ENCODE assay signal across 8 cellular contexts in the genomic region with DNA sequence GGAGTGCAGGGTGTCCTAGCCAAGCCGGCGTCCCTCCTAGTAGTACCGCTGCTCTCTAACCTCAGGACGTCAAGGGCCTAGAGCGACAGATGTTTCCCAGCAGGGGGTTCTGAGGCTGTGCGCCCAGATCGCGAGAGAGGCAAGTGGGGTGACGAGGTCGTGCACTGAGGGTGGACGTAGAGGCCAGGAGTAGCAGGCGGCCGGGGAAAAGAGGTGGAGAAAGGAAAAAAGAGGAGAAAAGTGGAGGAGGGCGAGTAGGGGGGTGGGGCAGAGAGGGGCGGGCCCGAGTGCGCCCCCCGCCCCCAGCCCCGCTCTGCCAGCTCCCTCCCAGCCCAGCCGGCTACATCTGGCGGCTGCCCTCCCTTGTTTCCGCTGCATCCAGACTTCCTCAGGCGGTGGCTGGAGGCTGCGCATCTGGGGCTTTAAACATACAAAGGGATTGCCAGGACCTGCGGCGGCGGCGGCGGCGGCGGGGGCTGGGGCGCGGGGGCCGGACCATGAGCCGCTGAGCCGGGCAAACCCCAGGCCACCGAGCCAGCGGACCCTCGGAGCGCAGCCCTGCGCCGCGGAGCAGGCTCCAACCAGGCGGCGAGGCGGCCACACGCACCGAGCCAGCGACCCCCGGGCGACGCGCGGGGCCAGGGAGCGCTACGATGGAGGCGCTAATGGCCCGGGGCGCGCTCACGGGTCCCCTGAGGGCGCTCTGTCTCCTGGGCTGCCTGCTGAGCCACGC. TPM values are rescaled to one million over a fixed set of nuclear protein-coding genes. Genes with fewer than 3 reads are reported as not detected.
DNase-seq lines count a peak whose midpoint lies in the region; ATAC-seq and TF ChIP-seq lines count a peak whose summit lies in the region.

A gene (plus strand): TSS at position 372 of the 733 bp plus-strand sequence. CDS start 282 bp downstream, at position 654.

- H3K9ac ChIP-seq in colonic mucosa (ENCODE audit: low read depth in 2 of 2, low read length in 2 of 2): peak within 1 kb of the TSS; percentile 29 to 66

- H3K4me3 ChIP-seq in colonic mucosa (peak within 1 kb of the TSS; percentile 27), thoracic aorta (peak within 1 kb of the TSS; percentile 87)

- peaks cover 11% of the 10 kb centered on the region for H3K27me3 ChIP-seq in colonic mucosa
- H3K27me3 ChIP-seq in thoracic aorta (replicated peaks; ENCODE audit: insufficient read depth): no peaks in the 10 kb centered on the region

- H3K4me1 ChIP-seq in colonic mucosa (no peaks in the 10 kb centered on the region), thoracic aorta (ENCODE audit: control insufficient read depth in 1 of 2, low read depth in 2 of 2) (peaks cover 16 to 60% of the 10 kb centered on the region in 2 donors)

- TF ChIP-seq CTCF in colonic mucosa (IDR thresholded peaks at IDR 0.05) (no peak), thoracic aorta (IDR thresholded peaks at IDR 0.05) (no peak)

- ATAC-seq in left lobe of liver: peak; percentile 46
- no peak for ATAC-seq in thoracic aorta (ENCODE audit: insufficient number of reproducible peaks, low FRiP score, low read depth)

- DNase-seq in NCI-H2171 treated with DMSO at 0.1 percent for 48 hours (lab: John Stamatoyannopoulos, UW): peak; percentile 20
- DNase-seq in NCI-H2171 (lab: John Stamatoyannopoulos, UW): no peak
- peak; percentile 39 for DNase-seq in colonic mucosa
- no peak for DNase-seq in left lobe of liver (ENCODE audit: low spot score)
- DNase-seq in thoracic aorta (ENCODE audit: low spot score): no peak
- no peak for DNase-seq in NCI-H2107 treated with DMSO at 0.1 percent for 48 hours (lab: John Stamatoyannopoulos, UW; ENCODE audit: unreplicated experiment)
- DNase-seq in Ammon's horn (ENCODE audit: low spot score): no peak
- DNase-seq in activated T-cell treated with anti-CD3 and anti-CD28 coated beads, Interleukin-2, amount 50 U/mL, for 48 hours: no peak

- H3K9me3 ChIP-seq in colonic mucosa (no peaks in the 10 kb centered on the region), thoracic aorta (no peaks in the 10 kb centered on the region)

- no peaks in the 10 kb centered on the region for H3K36me3 ChIP-seq in colonic mucosa
- peaks cover 3% of the 10 kb centered on the region for H3K36me3 ChIP-seq in thoracic aorta

- intact Hi-C loops in colonic mucosa (cut with DNase I): no loop called here

- H3K27ac ChIP-seq in colonic mucosa (peak within 1 kb of the TSS; percentile 63), thoracic aorta (peak within 1 kb of the TSS; percentile 74 to 84)

RNA-seq across cellular contexts. Expression of the gene that starts here (rescaled TPM):
- total RNA-seq in colonic mucosa (100 to 1,000 TPM in 1 of 2 donors, 10 to 100 TPM in 1; 32.8 to 101 TPM), left lobe of liver (5.4 TPM), thoracic aorta (100 to 1,000 TPM; 249 to 351 TPM)

Comparison
In these comparisons a context has a peak if more than half of its experiments do, and no peak if none do; other contexts are left out.
1. DNase-seq: peak in NCI-H2171 treated with DMSO at 0.1 percent for 48 hours (single experiment) and colonic mucosa (single experiment); none in NCI-H2171 (single experiment), left lobe of liver (single experiment), thoracic aorta (single experiment), NCI-H2107 treated with DMSO at 0.1 percent for 48 hours (single experiment), Ammon's horn (single experiment) and activated T-cell treated with anti-CD3 and anti-CD28 coated beads, Interleukin-2, amount 50 U/mL, for 48 hours (0 of 2).